Comparison of ENCODE assay signal across 18 cellular contexts in the genomic region with DNA sequence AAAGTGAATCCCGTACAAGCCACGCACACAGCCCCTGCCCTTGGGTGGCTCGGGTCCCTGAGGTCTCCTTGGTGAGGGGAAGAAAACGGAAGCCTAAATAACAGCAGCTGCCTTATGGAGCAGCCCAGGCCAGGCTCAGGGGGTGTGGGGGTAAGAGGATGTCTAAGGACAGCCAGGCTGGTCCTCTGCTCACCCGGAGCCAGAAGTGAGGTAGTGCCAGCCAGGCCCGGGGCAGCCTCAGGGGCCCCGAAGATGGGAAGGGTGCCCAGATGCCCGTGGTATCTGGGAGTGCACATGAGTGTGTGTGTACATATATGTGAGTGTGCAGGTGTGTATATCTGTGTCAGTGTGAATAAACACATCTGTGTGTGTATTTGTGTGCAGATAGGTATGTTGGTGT. TPM values are rescaled to one million over a fixed set of nuclear protein-coding genes. Genes with fewer than 3 reads are reported as not detected.
A peak's percentile ranks its signal among the peaks of the same experiment; 100 is the strongest.
DNase-seq lines count a peak whose midpoint lies in the region; ATAC-seq and TF ChIP-seq lines count a peak whose summit lies in the region.
"Had no signal": no experiment of that assay in that cellular context is flagged by ENCODE, and none has a peak within 500 bp of the region (broad histone marks: within the 10 kb centered on the region; RNA-seq: fewer than 3 reads in every experiment).

No MANE protein-coding gene starts in this region.

- H3K4me2 ChIP-seq in IMR-90 (ENCODE audit: low read depth, low read length) = no peak overlapping the region
- H3K4me2 ChIP-seq in neuronal stem cell (ENCODE audit: insufficient read depth, low read length, poor library complexity, severe bottlenecking) = no peak overlapping the region
- H3K4me2 ChIP-seq: BLaER1 treated with 17β-estradiol and CSF1 and Interleukin-3, amounts not matched to agents 10 nM and 100 nM had no signal

- H2AK5ac ChIP-seq in IMR-90 (ENCODE audit: low read depth, low read length) (no peak overlapping the region), neuronal stem cell (ENCODE audit: low read depth, low read length) (no peak overlapping the region)

- H3K4me1 ChIP-seq in IMR-90 (ENCODE audit: control insufficient read depth, insufficient read depth, low read length) = no peaks in the 10 kb centered on the region
- peaks cover 0 to 5% of the 10 kb centered on the region in 2 donors for H3K4me1 ChIP-seq in neuronal stem cell (ENCODE audit: control insufficient read depth in 2 of 2, insufficient read depth in 1 of 2, low read depth in 1 of 2, low read length in 2 of 2)
- H3K4me1 ChIP-seq in spleen = no peaks in the 10 kb centered on the region

- H3K27me3 ChIP-seq in IMR-90 (ENCODE audit: control insufficient read depth, insufficient read depth, low read length) = no peaks in the 10 kb centered on the region
- H3K27me3 ChIP-seq in neuronal stem cell (ENCODE audit: control insufficient read depth in 3 of 3, insufficient read depth in 3 of 3, low read depth in 1 of 3, low read length in 3 of 3) = peaks cover 0 to 4% (median 0%) of the 10 kb centered on the region in 3 experiments
- H3K27me3 ChIP-seq in spleen (replicated peaks in 1 of 7) = peaks cover 0 to 28% (median 0%) of the 10 kb centered on the region in 7 donors
- H3K27me3 ChIP-seq: BLaER1 treated with 17β-estradiol and CSF1 and Interleukin-3, amounts not matched to agents 10 nM and 100 nM had no signal

- H3K4ac ChIP-seq in IMR-90 (ENCODE audit: low read depth, low read length) (no peak overlapping the region), neuronal stem cell (ENCODE audit: low read length) (no peak overlapping the region)

- H2AFZ ChIP-seq in IMR-90 (replicated peaks; ENCODE audit: low read length, poor library complexity) = no peak overlapping the region
- H2AFZ ChIP-seq in neuronal stem cell (ENCODE audit: low read length) = no peak overlapping the region
- H2AFZ ChIP-seq: GM23248 had no signal

- H4K8ac ChIP-seq in IMR-90 (ENCODE audit: low read depth in 2 of 2, low read length in 2 of 2) (no peak overlapping the region), neuronal stem cell (ENCODE audit: low read depth, low read length) (no peak overlapping the region)

- BruUV-seq in IMR-90 (replicated peaks; lab: Mats Ljungman, UMichigan) = no TSS peak

- no peak overlapping the region for H4K5ac ChIP-seq in IMR-90 (ENCODE audit: low read depth, low read length)

- no peak overlapping the region for H2BK20ac ChIP-seq in IMR-90 (ENCODE audit: low read depth, low read length)

- no peak for DNase-seq in IMR-90
- DNase-seq in chondrocyte (ENCODE audit: low spot score) = peak; percentile 71
- DNase-seq in neuronal stem cell (ENCODE audit: low spot score) = no peak
- peak; percentile 50 for DNase-seq in spleen
- no peak for DNase-seq in kidney tubule cell (ENCODE audit: low spot score)
- no peak for DNase-seq in NCI-H146 treated with DMSO at 0.1 percent for 48 hours (lab: John Stamatoyannopoulos, UW; ENCODE audit: unreplicated experiment)
- DNase-seq: CD8-positive, alpha-beta T cell; DMS 273 treated with DMSO at 0.1 percent for 48 hours; DMS53; DND-41; EL; GM23248; HCEC 1CT had no signal

- no peaks in the 10 kb centered on the region for H4K20me1 ChIP-seq in IMR-90 (ENCODE audit: insufficient read depth, low read length)
- H4K20me1 ChIP-seq: BLaER1 treated with 17β-estradiol and CSF1 and Interleukin-3, amounts not matched to agents 10 nM and 100 nM had no signal

- peak overlapping the region; percentile 72 for H2AK9ac ChIP-seq in IMR-90 (replicated peaks; ENCODE audit: low read depth, low read length, poor library complexity)

- CTCF ChIA-PET in IMR-90 (lab: Yijun Ruan, JAX) = no interaction called here

- H3K4me3 ChIP-seq in IMR-90 (ENCODE audit: insufficient read depth, low read depth, low read length) (no peak overlapping the region), neuronal stem cell (ENCODE audit: low read length in 2 of 2) (no peak overlapping the region), spleen (no peak overlapping the region)
- H3K4me3 ChIP-seq: BLaER1 treated with 17β-estradiol and CSF1 and Interleukin-3, amounts not matched to agents 10 nM and 100 nM; GM12878; GM23248 had no signal

- H3K9me3 ChIP-seq in IMR-90 (ENCODE audit: control insufficient read depth, insufficient read depth, low read length) (no peaks in the 10 kb centered on the region), neuronal stem cell (replicated peaks in 1 of 2; ENCODE audit: control insufficient read depth in 2 of 2, insufficient read depth in 1 of 2, low read depth in 1 of 2, low read length in 2 of 2) (no peaks in the 10 kb centered on the region), spleen (no peaks in the 10 kb centered on the region)
- H3K9me3 ChIP-seq: BLaER1 treated with 17β-estradiol and CSF1 and Interleukin-3, amounts not matched to agents 10 nM and 100 nM had no signal

- H3K14ac ChIP-seq in IMR-90 (replicated peaks; ENCODE audit: low read depth, low read length) (no peak overlapping the region), neuronal stem cell (ENCODE audit: low read length) (no peak overlapping the region)

- dilution Hi-C loops in IMR-90 (cut with HindIII; ENCODE audit: low sequenced_read_pairs, unreplicated experiment) = no loop called here

- H4K91ac ChIP-seq in IMR-90 (ENCODE audit: insufficient read depth, low read depth, low read length) (no peak overlapping the region), neuronal stem cell (ENCODE audit: low read depth, low read length, poor library complexity) (no peak overlapping the region)

- POLR2A ChIA-PET in IMR-90 (lab: Charles Lee; ENCODE audit: unreplicated experiment) = no interaction called here

- H3K27me3 Mint-ChIP-seq in chondrocyte (ENCODE audit: low read depth) = peaks cover 14% of the 10 kb centered on the region

- TF ChIP-seq POLR2A in IMR-90 (IDR thresholded peaks at IDR 0.05; ENCODE audit: low read depth, low read length) (no peak), spleen (IDR thresholded peaks at IDR 0.05) (no peak)

- H3K9me1 ChIP-seq in IMR-90 (ENCODE audit: insufficient read depth, low read length) = no peaks in the 10 kb centered on the region

- H2BK5ac ChIP-seq in IMR-90 (ENCODE audit: low read depth, low read length, poor library complexity, severe bottlenecking) (no peak overlapping the region), neuronal stem cell (ENCODE audit: low read length) (peak overlapping the region; percentile 67)

- intact Hi-C loops in IMR-90 (cut with micrococcal nuclease) (no loop called here), spleen (cut with DNase I; ENCODE audit: low total_unique reads) (no loop called here)

- 43% methylated on average over 1 of the region's 8 CpGs; no CpG with 5 or more reads in 1 of the 2 experiments for WGBS in IMR-90 (ENCODE audit: extremely low coverage in 2 of 2, insufficient read length in 1 of 2), 2 experiments
- WGBS in neuronal stem cell (ENCODE audit: extremely low coverage in 2 of 2, insufficient read length in 2 of 2, insufficient replicate concordance in 1 of 2), 2 donors = no CpG with 5 or more reads among the region's 8 CpGs
- 87 to 93% (median 88%) methylated on average over 8 of the region's 8 CpGs for WGBS in spleen, 5 donors

- no peak overlapping the region for H3K4me3 Mint-ChIP-seq in chondrocyte (ENCODE audit: unreplicated experiment)
- H3K4me3 Mint-ChIP-seq: B cell; CD8-positive, alpha-beta T cell had no signal

- H3K36me3 Mint-ChIP-seq in chondrocyte (ENCODE audit: low read depth) = no peaks in the 10 kb centered on the region
- H3K36me3 Mint-ChIP-seq: CD8-positive, alpha-beta T cell had no signal

- no peaks in the 10 kb centered on the region for H3K4me1 Mint-ChIP-seq in chondrocyte (ENCODE audit: low read depth)
- H3K4me1 Mint-ChIP-seq: B cell had no signal

- no peak overlapping the region for H3K27ac Mint-ChIP-seq in chondrocyte (ENCODE audit: unreplicated experiment)
- H3K27ac Mint-ChIP-seq: B cell; CD8-positive, alpha-beta T cell had no signal

- H3K36me3 ChIP-seq in IMR-90 (ENCODE audit: control insufficient read depth, insufficient read depth, low read length) (no peaks in the 10 kb centered on the region), neuronal stem cell (replicated peaks in 1 of 2; ENCODE audit: control insufficient read depth in 2 of 2, insufficient read depth in 2 of 2, low read length in 2 of 2) (no peaks in the 10 kb centered on the region), spleen (no peaks in the 10 kb centered on the region)
- H3K36me3 ChIP-seq: BLaER1 treated with 17β-estradiol and CSF1 and Interleukin-3, amounts not matched to agents 10 nM and 100 nM had no signal

- in situ Hi-C loops in IMR-90 (cut with MboI; ENCODE audit: low sequenced_read_pairs) = no loop called here

- no peak overlapping the region for H3K9ac ChIP-seq in IMR-90 (ENCODE audit: low read depth, low read length)
- no peak overlapping the region for H3K9ac ChIP-seq in neuronal stem cell (ENCODE audit: low read depth, low read length, poor library complexity)
- H3K9ac ChIP-seq: BLaER1 treated with 17β-estradiol and CSF1 and Interleukin-3, amounts not matched to agents 10 nM and 100 nM; GM23248 had no signal

- H2BK15ac ChIP-seq in IMR-90 (ENCODE audit: low read depth, low read length) (no peak overlapping the region), neuronal stem cell (ENCODE audit: low read length) (no peak overlapping the region)

- H3K23ac ChIP-seq in IMR-90 (ENCODE audit: low read depth, low read length) (no peak overlapping the region), neuronal stem cell (ENCODE audit: low read depth, low read length, poor library complexity) (no peak overlapping the region)

- no peak for TF ChIP-seq CTCF in IMR-90 (conservative IDR thresholded peaks at IDR 0.05; ENCODE audit: low read depth, low read length)
- TF ChIP-seq CTCF in chondrocyte (IDR thresholded peaks at IDR 0.05) = no peak
- TF ChIP-seq CTCF in spleen (IDR thresholded peaks at IDR 0.05 in 8 of 11, conservative IDR thresholded peaks at IDR 0.05 in 3 of 11) = no peak

- H3K27ac ChIP-seq in IMR-90 (ENCODE audit: insufficient read depth, low read length) (no peak overlapping the region), neuronal stem cell (replicated peaks; ENCODE audit: low read length) (no peak overlapping the region), spleen (no peak overlapping the region)
- H3K27ac ChIP-seq: BLaER1 treated with 17β-estradiol and CSF1 and Interleukin-3, amounts not matched to agents 10 nM and 100 nM; GM23248; HL-60 had no signal

- no peak overlapping the region for H3K56ac ChIP-seq in IMR-90 (ENCODE audit: extremely low read depth, insufficient read depth, low read length)

- H3K79me1 ChIP-seq in IMR-90 (ENCODE audit: low read depth in 1 of 2, low read length in 2 of 2) = no peaks in the 10 kb centered on the region
- no peaks in the 10 kb centered on the region for H3K79me1 ChIP-seq in neuronal stem cell (ENCODE audit: low read depth, low read length)

- no peaks in the 10 kb centered on the region for H3K9me3 Mint-ChIP-seq in chondrocyte (ENCODE audit: low read depth)
- H3K9me3 Mint-ChIP-seq: CD8-positive, alpha-beta T cell had no signal

- H2BK120ac ChIP-seq in IMR-90 (ENCODE audit: low read depth, low read length) (no peak overlapping the region), neuronal stem cell (ENCODE audit: low read depth, low read length) (no peak overlapping the region)

- H2BK12ac ChIP-seq in neuronal stem cell (ENCODE audit: low read length) = no peak overlapping the region

- ATAC-seq in IMR-90 (ENCODE audit: low read depth) (no peak), GM18870 (IDR thresholded peaks at IDR 0.05; ENCODE audit: unreplicated experiment) (no peak)
- ATAC-seq: CD8-positive, alpha-beta T cell; GM12878 had no signal

- no peak for TF ChIP-seq RAD21 in IMR-90 (IDR thresholded peaks at IDR 0.05; ENCODE audit: low read length)

- H3K18ac ChIP-seq in IMR-90 (ENCODE audit: low read depth, low read length) = no peak overlapping the region
- H3K18ac ChIP-seq in neuronal stem cell (ENCODE audit: low read length) = no peak overlapping the region

RNA-seq across cellular contexts. Expression of gene PEPD, which starts 38.4 kb away (rescaled TPM):
- 36.7 and 41.1 TPM in 2 replicates for total RNA-seq in IMR-90 (2012; rRNA removed)
- 88.4 and 94.4 TPM in 2 replicates for polyA plus RNA-seq in IMR-90 (2012; rRNA removed)
- polyA plus RNA-seq in IMR-90 (2012; cell fraction: cytosol; rRNA removed) = 129 and 204 TPM in 2 replicates
- polyA plus RNA-seq in IMR-90 (2012; cell fraction: nucleus; rRNA removed; ENCODE audit: low replicate concordance) = 37.0 and 72.0 TPM in 2 replicates
- 55.6 to 68.7 TPM (median 62.0 TPM) in 3 replicates for total RNA-seq in chondrocyte
- polyA plus RNA-seq in neuronal stem cell (2013, experiment 1 of 2) = 35.9 TPM
- 36.4 TPM for polyA plus RNA-seq in neuronal stem cell (2013, experiment 2 of 2)
- 10 to 100 TPM; 54.8 to 98.3 (median 70.7) TPM for total RNA-seq in spleen
- 10 to 100 TPM; 38.4 to 72.2 (median 62.0) TPM for polyA plus RNA-seq in spleen

Comparison
In these comparisons a context has a peak if more than half of its experiments do, and no peak if none do; other contexts are left out.
1. DNase-seq: peak in chondrocyte (single experiment) and spleen (single experiment); none in IMR-90 (single experiment), neuronal stem cell (single experiment), kidney tubule cell (single experiment) and NCI-H146 treated with DMSO at 0.1 percent for 48 hours (single experiment).